In genomic region chr3:52897130-52898109, GRCh38 we compare ENCODE assay signal across 1 cellular context.
A peak's percentile ranks its signal among the peaks of the same experiment; 100 is the strongest.
TF ChIP-seq lines count a peak whose summit lies in the region.

TSS of gene STIMATE (minus strand) at chr3:52897548. CDS start at chr3:52897450, 98 bp downstream.

TF ChIP-seq in HepG2, 621 proteins besides CTCF, POLR2A, EP300 and RAD21 (continued from another document and continues in another):
- TF ChIP-seq TFDP1 (CRISPR knock-in tag; IDR thresholded peaks at IDR 0.05; ENCODE audit: borderline replicate concordance), result peak; percentile 43; the same call in 1 of the 2 replicates
- TF ChIP-seq, protein P1, sequence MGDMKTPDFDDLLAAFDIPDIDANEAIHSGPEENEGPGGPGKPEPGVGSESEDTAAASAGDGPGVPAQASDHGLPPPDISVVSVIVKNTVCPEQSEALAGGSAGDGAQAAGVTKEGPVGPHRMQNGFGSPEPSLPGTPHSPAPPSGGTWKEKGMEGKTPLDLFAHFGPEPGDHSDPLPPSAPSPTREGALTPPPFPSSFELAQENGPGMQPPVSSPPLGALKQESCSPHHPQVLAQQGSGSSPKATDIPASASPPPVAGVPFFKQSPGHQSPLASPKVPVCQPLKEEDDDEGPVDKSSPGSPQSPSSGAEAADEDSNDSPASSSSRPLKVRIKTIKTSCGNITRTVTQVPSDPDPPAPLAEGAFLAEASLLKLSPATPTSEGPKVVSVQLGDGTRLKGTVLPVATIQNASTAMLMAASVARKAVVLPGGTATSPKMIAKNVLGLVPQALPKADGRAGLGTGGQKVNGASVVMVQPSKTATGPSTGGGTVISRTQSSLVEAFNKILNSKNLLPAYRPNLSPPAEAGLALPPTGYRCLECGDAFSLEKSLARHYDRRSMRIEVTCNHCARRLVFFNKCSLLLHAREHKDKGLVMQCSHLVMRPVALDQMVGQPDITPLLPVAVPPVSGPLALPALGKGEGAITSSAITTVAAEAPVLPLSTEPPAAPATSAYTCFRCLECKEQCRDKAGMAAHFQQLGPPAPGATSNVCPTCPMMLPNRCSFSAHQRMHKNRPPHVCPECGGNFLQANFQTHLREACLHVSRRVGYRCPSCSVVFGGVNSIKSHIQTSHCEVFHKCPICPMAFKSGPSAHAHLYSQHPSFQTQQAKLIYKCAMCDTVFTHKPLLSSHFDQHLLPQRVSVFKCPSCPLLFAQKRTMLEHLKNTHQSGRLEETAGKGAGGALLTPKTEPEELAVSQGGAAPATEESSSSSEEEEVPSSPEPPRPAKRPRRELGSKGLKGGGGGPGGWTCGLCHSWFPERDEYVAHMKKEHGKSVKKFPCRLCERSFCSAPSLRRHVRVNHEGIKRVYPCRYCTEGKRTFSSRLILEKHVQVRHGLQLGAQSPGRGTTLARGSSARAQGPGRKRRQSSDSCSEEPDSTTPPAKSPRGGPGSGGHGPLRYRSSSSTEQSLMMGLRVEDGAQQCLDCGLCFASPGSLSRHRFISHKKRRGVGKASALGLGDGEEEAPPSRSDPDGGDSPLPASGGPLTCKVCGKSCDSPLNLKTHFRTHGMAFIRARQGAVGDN (CRISPR knock-in tag; IDR thresholded peaks at IDR 0.05), result peak; percentile 52; the same call in 1 of the 2 replicates
- TF ChIP-seq SALL1 (CRISPR knock-in tag; IDR thresholded peaks at IDR 0.05), result peak; percentile 8; the same call in 1 of the 2 replicates
- TF ChIP-seq ZSCAN20 (CRISPR knock-in tag; IDR thresholded peaks at IDR 0.05; ENCODE audit: borderline replicate concordance), result no peak
- TF ChIP-seq ZNF614 (CRISPR knock-in tag; IDR thresholded peaks at IDR 0.05; ENCODE audit: borderline replicate concordance), result no peak
- no peak for TF ChIP-seq KAT2B (IDR thresholded peaks at IDR 0.05; ENCODE audit: borderline replicate concordance, low read depth, low read length)
- TF ChIP-seq SPEN (CRISPR knock-in tag; IDR thresholded peaks at IDR 0.05; ENCODE audit: low read depth), result peak; percentile 55; the same call in 1 of the 2 replicates
- peak; percentile 93 for TF ChIP-seq HNRNPLL (IDR thresholded peaks at IDR 0.05; ENCODE audit: low read depth, low read length, poor library complexity, severe bottlenecking)
- TF ChIP-seq ZSCAN25 (CRISPR knock-in tag; IDR thresholded peaks at IDR 0.05), result no peak
- no peak for TF ChIP-seq GPN1 (CRISPR knock-in tag; IDR thresholded peaks at IDR 0.05; ENCODE audit: borderline replicate concordance)
- peak; percentile 26 for TF ChIP-seq YY1 (IDR thresholded peaks at IDR 0.05; ENCODE audit: insufficient read depth, insufficient replicate concordance, low read depth, low read length)
- TF ChIP-seq ATM (IDR thresholded peaks at IDR 0.05; ENCODE audit: borderline replicate concordance), result no peak
- no peak for TF ChIP-seq HDAC2 (CRISPR knock-in tag; IDR thresholded peaks at IDR 0.05)
- no peak for TF ChIP-seq ZNF558 (CRISPR knock-in tag; IDR thresholded peaks at IDR 0.05; ENCODE audit: borderline replicate concordance)
- TF ChIP-seq NRL (CRISPR knock-in tag; IDR thresholded peaks at IDR 0.05; ENCODE audit: borderline replicate concordance), result no peak
- peak; percentile 56 for TF ChIP-seq AGO2 (optimal IDR thresholded peaks at IDR 0.05; ENCODE audit: low read depth, low read length)
- no peak for TF ChIP-seq PHB2 (IDR thresholded peaks at IDR 0.05; ENCODE audit: partially characterized antibody)
- TF ChIP-seq ZNF17 (CRISPR knock-in tag; IDR thresholded peaks at IDR 0.05), result no peak
- TF ChIP-seq ZBTB8A (CRISPR knock-in tag; IDR thresholded peaks at IDR 0.05; ENCODE audit: borderline replicate concordance, low read depth), result no peak
- no peak for TF ChIP-seq NKX3-1 (CRISPR knock-in tag; IDR thresholded peaks at IDR 0.05)
- no peak for TF ChIP-seq ZNF292 (CRISPR knock-in tag; IDR thresholded peaks at IDR 0.05; ENCODE audit: borderline replicate concordance, low read depth)
- no peak for TF ChIP-seq ZNF775 (CRISPR knock-in tag; IDR thresholded peaks at IDR 0.05; ENCODE audit: borderline replicate concordance)
- no peak for TF ChIP-seq PRDM4 (CRISPR knock-in tag; IDR thresholded peaks at IDR 0.05; ENCODE audit: borderline replicate concordance)
- no peak for TF ChIP-seq SNAI1 (CRISPR knock-in tag; IDR thresholded peaks at IDR 0.05; ENCODE audit: borderline replicate concordance)
- TF ChIP-seq, protein P2, sequence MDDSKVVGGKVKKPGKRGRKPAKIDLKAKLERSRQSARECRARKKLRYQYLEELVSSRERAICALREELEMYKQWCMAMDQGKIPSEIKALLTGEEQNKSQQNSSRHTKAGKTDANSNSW (CRISPR knock-in tag; IDR thresholded peaks at IDR 0.05; ENCODE audit: borderline replicate concordance), result no peak
- TF ChIP-seq ZNF512B (CRISPR knock-in tag; IDR thresholded peaks at IDR 0.05; ENCODE audit: borderline replicate concordance), result no peak
- no peak for TF ChIP-seq ZNF563 (CRISPR knock-in tag; IDR thresholded peaks at IDR 0.05)
- TF ChIP-seq SSRP1 (CRISPR knock-in tag; IDR thresholded peaks at IDR 0.05), result no peak
- TF ChIP-seq HMG20A (CRISPR knock-in tag; IDR thresholded peaks at IDR 0.05; ENCODE audit: borderline replicate concordance), result no peak
- 0 out of 2 replicates have a peak, but pooled peaks have one; percentile 15 for TF ChIP-seq ZNF777 (CRISPR knock-in tag; IDR thresholded peaks at IDR 0.05)
- no peak for TF ChIP-seq ATF7 (IDR thresholded peaks at IDR 0.05)
- no peak for TF ChIP-seq ATF7 (CRISPR knock-in tag; IDR thresholded peaks at IDR 0.05)
- no peak for TF ChIP-seq ARID2 (CRISPR knock-in tag; IDR thresholded peaks at IDR 0.05; ENCODE audit: borderline replicate concordance)
- TF ChIP-seq ZSCAN21 (CRISPR knock-in tag; IDR thresholded peaks at IDR 0.05; ENCODE audit: borderline replicate concordance), result peak; percentile 46; the same call in 1 of the 2 replicates
- peak; percentile 45; the same call in 1 of the 2 replicates for TF ChIP-seq GABPB1 (CRISPR knock-in tag; IDR thresholded peaks at IDR 0.05)
- TF ChIP-seq MAZ (IDR thresholded peaks at IDR 0.05; ENCODE audit: borderline replicate concordance, low read depth, low read length), result no peak
- TF ChIP-seq MAZ (CRISPR knock-in tag; IDR thresholded peaks at IDR 0.05; ENCODE audit: low read depth), result 0 out of 2 replicates have a peak, but pooled peaks have one; percentile 40
- TF ChIP-seq NPAS2 (CRISPR knock-in tag; IDR thresholded peaks at IDR 0.05; ENCODE audit: borderline replicate concordance), result no peak
- TF ChIP-seq, protein P3, sequence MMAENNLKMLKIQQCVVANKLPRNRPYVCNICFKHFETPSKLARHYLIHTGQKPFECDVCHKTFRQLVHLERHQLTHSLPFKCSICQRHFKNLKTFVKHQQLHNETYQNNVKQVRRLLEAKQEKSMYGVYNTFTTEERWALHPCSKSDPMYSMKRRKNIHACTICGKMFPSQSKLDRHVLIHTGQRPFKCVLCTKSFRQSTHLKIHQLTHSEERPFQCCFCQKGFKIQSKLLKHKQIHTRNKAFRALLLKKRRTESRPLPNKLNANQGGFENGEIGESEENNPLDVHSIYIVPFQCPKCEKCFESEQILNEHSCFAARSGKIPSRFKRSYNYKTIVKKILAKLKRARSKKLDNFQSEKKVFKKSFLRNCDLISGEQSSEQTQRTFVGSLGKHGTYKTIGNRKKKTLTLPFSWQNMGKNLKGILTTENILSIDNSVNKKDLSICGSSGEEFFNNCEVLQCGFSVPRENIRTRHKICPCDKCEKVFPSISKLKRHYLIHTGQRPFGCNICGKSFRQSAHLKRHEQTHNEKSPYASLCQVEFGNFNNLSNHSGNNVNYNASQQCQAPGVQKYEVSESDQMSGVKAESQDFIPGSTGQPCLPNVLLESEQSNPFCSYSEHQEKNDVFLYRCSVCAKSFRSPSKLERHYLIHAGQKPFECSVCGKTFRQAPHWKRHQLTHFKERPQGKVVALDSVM (CRISPR knock-in tag; IDR thresholded peaks at IDR 0.05), result no peak
- no peak for TF ChIP-seq TOPORS (CRISPR knock-in tag; IDR thresholded peaks at IDR 0.05)
- peak; percentile 72; the same call in 1 of the 2 replicates for TF ChIP-seq SIN3A (IDR thresholded peaks at IDR 0.05; ENCODE audit: borderline replicate concordance, low read depth, low read length)
- TF ChIP-seq ZNF557 (CRISPR knock-in tag; IDR thresholded peaks at IDR 0.05), result no peak
- peak; percentile 47; the same call in 1 of the 2 replicates for TF ChIP-seq POLR2G (IDR thresholded peaks at IDR 0.05; ENCODE audit: low read depth, low read length)
- TF ChIP-seq NONO (IDR thresholded peaks at IDR 0.05), result no peak
- TF ChIP-seq NONO (CRISPR knock-in tag; conservative IDR thresholded peaks at IDR 0.05), result no peak
- 0 out of 2 replicates have a peak, but pooled peaks have one; percentile 28 for TF ChIP-seq RFX5 (IDR thresholded peaks at IDR 0.05; ENCODE audit: low read depth, low read length)
- 0 out of 2 replicates have a peak, but pooled peaks have one; percentile 37 for TF ChIP-seq ZNF329 (CRISPR knock-in tag; IDR thresholded peaks at IDR 0.05; ENCODE audit: low read depth)
- TF ChIP-seq, protein P4, sequence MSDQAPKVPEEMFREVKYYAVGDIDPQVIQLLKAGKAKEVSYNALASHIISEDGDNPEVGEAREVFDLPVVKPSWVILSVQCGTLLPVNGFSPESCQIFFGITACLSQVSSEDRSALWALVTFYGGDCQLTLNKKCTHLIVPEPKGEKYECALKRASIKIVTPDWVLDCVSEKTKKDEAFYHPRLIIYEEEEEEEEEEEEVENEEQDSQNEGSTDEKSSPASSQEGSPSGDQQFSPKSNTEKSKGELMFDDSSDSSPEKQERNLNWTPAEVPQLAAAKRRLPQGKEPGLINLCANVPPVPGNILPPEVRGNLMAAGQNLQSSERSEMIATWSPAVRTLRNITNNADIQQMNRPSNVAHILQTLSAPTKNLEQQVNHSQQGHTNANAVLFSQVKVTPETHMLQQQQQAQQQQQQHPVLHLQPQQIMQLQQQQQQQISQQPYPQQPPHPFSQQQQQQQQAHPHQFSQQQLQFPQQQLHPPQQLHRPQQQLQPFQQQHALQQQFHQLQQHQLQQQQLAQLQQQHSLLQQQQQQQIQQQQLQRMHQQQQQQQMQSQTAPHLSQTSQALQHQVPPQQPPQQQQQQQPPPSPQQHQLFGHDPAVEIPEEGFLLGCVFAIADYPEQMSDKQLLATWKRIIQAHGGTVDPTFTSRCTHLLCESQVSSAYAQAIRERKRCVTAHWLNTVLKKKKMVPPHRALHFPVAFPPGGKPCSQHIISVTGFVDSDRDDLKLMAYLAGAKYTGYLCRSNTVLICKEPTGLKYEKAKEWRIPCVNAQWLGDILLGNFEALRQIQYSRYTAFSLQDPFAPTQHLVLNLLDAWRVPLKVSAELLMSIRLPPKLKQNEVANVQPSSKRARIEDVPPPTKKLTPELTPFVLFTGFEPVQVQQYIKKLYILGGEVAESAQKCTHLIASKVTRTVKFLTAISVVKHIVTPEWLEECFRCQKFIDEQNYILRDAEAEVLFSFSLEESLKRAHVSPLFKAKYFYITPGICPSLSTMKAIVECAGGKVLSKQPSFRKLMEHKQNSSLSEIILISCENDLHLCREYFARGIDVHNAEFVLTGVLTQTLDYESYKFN (CRISPR knock-in tag; conservative IDR thresholded peaks at IDR 0.05), result no peak
- peak; percentile 54; the same call in 1 of the 2 replicates for TF ChIP-seq PAX8 (CRISPR knock-in tag; IDR thresholded peaks at IDR 0.05; ENCODE audit: borderline replicate concordance)
- TF ChIP-seq, protein P5, sequence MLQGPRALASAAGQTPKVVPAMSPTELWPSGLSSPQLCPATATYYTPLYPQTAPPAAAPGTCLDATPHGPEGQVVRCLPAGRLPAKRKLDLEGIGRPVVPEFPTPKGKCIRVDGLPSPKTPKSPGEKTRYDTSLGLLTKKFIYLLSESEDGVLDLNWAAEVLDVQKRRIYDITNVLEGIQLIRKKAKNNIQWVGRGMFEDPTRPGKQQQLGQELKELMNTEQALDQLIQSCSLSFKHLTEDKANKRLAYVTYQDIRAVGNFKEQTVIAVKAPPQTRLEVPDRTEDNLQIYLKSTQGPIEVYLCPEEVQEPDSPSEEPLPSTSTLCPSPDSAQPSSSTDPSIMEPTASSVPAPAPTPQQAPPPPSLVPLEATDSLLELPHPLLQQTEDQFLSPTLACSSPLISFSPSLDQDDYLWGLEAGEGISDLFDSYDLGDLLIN (CRISPR knock-in tag; IDR thresholded peaks at IDR 0.05; ENCODE audit: borderline replicate concordance), result no peak
- no peak for TF ChIP-seq ZC3H4 (CRISPR knock-in tag; IDR thresholded peaks at IDR 0.05; ENCODE audit: borderline replicate concordance)
- no peak for TF ChIP-seq ZNF749 (CRISPR knock-in tag; IDR thresholded peaks at IDR 0.05; ENCODE audit: borderline replicate concordance)
